Comparison of ENCODE assay signal across 15 cellular contexts in genomic region chr1:231800071-231800470, GRCh38.
A peak's percentile ranks its signal among the peaks of the same experiment; 100 is the strongest.
DNase-seq lines count a peak whose midpoint lies in the region; FAIRE-seq and TF ChIP-seq lines count a peak whose summit lies in the region.
"Had no signal": no experiment of that assay in that cellular context is flagged by ENCODE, and none has a peak within 500 bp of the region (broad histone marks: within the 10 kb centered on the region; RNA-seq: fewer than 3 reads in every experiment).

No MANE protein-coding gene starts in this region.

- no peaks in the 10 kb centered on the region for H3K9me1 ChIP-seq in keratinocyte (ENCODE audit: control insufficient read depth, extremely low read depth, insufficient read depth, low read length)

- H3K4me1 ChIP-seq in keratinocyte (ENCODE audit: control insufficient read depth, extremely low read depth, insufficient read depth, low read length): no peaks in the 10 kb centered on the region

- H3K27ac ChIP-seq in brain microvascular endothelial cell (no peak overlapping the region), keratinocyte (ENCODE audit: control insufficient read depth, insufficient read depth, low read length) (no peak overlapping the region)
- H3K27ac ChIP-seq: heart right ventricle, PC-9 had no signal

- in situ Hi-C loops in brain microvascular endothelial cell (cut with HindIII; ENCODE audit: low pct_ligation_motif_present, low sequenced_read_pairs): no loop called here

- TF ChIP-seq POLR2A in erythroblast (IDR thresholded peaks at IDR 0.05; ENCODE audit: low read length): no peak

- DNase-seq in AG08396 (ENCODE audit: low spot score) (peak; percentile 31), GM03348 (ENCODE audit: low spot score) (peak; percentile 61), brain microvascular endothelial cell (peak; percentile 62), keratinocyte (ENCODE audit: low read depth, low spot score) (no peak), islet precursor cell (no peak), DMS79 treated with DMSO at 0.1 percent for 48 hours (lab: John Stamatoyannopoulos, UW) (no peak), erythroblast (lab: John Stamatoyannopoulos, UW) (no peak), NCI-H345 treated with DMSO at 0.1 percent for 48 hours (lab: John Stamatoyannopoulos, UW; ENCODE audit: unreplicated experiment) (no peak)
- DNase-seq: activated naive CD8-positive, alpha-beta T cell treated with anti-CD3 and anti-CD28 coated beads for 36 hours; C1 segment of cervical spinal cord; heart right ventricle; left ventricle myocardium superior; PC-9; stimulated activated CD4-positive, alpha-beta T cell treated with anti-CD3 and anti-CD28 coated beads, Interleukin-1b, Interleukin-23, amount 100 ng/mL, for 48 hours had no signal

- H3K4me3 ChIP-seq in brain microvascular endothelial cell (ENCODE audit: low read depth, low read length): no peak overlapping the region
- no peak overlapping the region for H3K4me3 ChIP-seq in keratinocyte (ENCODE audit: control insufficient read depth in 2 of 3, extremely low read depth in 1 of 3, insufficient read depth in 2 of 3, low read depth in 1 of 3, low read length in 3 of 3)
- H3K4me3 ChIP-seq: heart right ventricle, K562, PC-9 had no signal

- dilution Hi-C loops in keratinocyte (cut with MboI; ENCODE audit: extremely low pct_ligation_motif_present, low sequenced_read_pairs): no loop called here

- no peak overlapping the region for H3K4me2 ChIP-seq in keratinocyte (ENCODE audit: control insufficient read depth, extremely low read depth, insufficient read depth, low read depth, low read length)
- H3K4me2 ChIP-seq: PC-9 had no signal

- TF ChIP-seq CTCF in brain microvascular endothelial cell (IDR thresholded peaks at IDR 0.05; ENCODE audit: low read depth, low read length, missing control alignments) (no peak), keratinocyte (optimal IDR thresholded peaks at IDR 0.05 in 1 of 3, IDR thresholded peaks at IDR 0.05 in 1 of 3, conservative IDR thresholded peaks at IDR 0.05 in 1 of 3; ENCODE audit: extremely low read depth in 1 of 3, insufficient read depth in 2 of 3, low read length in 3 of 3) (no peak)

- no peaks in the 10 kb centered on the region for H3K36me3 ChIP-seq in brain microvascular endothelial cell (replicated peaks)
- H3K36me3 ChIP-seq in keratinocyte (ENCODE audit: control insufficient read depth in 2 of 2, extremely low read depth in 1 of 2, insufficient read depth in 2 of 2, low read length in 2 of 2): no peaks in the 10 kb centered on the region

- H3K79me2 ChIP-seq in keratinocyte (ENCODE audit: control insufficient read depth, insufficient read depth, low read length): no peaks in the 10 kb centered on the region

- H3K27me3 ChIP-seq in brain microvascular endothelial cell (replicated peaks) (no peaks in the 10 kb centered on the region), keratinocyte (ENCODE audit: control insufficient read depth, extremely low read depth, insufficient read depth, low read length) (no peaks in the 10 kb centered on the region)
- H3K27me3 ChIP-seq: heart right ventricle had no signal

- no peak overlapping the region for H3K9ac ChIP-seq in keratinocyte (ENCODE audit: control insufficient read depth, extremely low read depth, insufficient read depth, low read length)

- no peaks in the 10 kb centered on the region for H3K9me3 ChIP-seq in keratinocyte (ENCODE audit: control insufficient read depth, low read depth, low read length)
- H3K9me3 ChIP-seq: heart right ventricle had no signal

- H2AFZ ChIP-seq in keratinocyte (ENCODE audit: control insufficient read depth, low read length): no peak overlapping the region
- H2AFZ ChIP-seq: PC-9 had no signal

- peak; percentile 64 for FAIRE-seq in keratinocyte (lab: Jason Lieb, UNC)
- FAIRE-seq: K562 had no signal

- H4K20me1 ChIP-seq in keratinocyte (ENCODE audit: control insufficient read depth, extremely low read depth, insufficient read depth, low read length): no peaks in the 10 kb centered on the region

Comparison
In these comparisons a context has a peak if more than half of its experiments do, and no peak if none do; other contexts are left out.
1. DNase-seq: peak in AG08396 (single experiment), GM03348 (single experiment) and brain microvascular endothelial cell (single experiment); none in keratinocyte (single experiment), islet precursor cell (single experiment), DMS79 treated with DMSO at 0.1 percent for 48 hours (single experiment), erythroblast (0 of 2) and NCI-H345 treated with DMSO at 0.1 percent for 48 hours (single experiment).